Comparison of ENCODE assay signal across 1 cellular context in the genomic region with DNA sequence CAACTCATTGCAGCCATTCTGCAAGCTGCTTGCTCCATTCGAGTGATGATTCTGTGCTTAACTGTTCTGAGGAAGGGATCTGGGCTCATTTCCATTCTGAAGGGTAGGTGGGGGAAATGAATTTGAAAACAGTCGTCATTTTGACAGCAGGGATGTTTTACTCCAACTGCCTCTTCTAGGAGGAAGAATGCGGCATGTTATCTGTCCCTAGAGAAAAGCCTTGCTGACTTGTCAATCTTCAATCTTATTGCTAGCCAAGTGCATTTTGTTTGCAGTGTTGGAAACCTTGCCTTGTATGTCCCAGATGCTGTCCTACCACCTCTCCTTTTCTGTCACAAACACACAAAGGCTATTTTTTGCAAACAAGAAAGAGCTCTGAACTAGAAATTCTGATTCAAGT.
TF ChIP-seq lines count a peak whose summit lies in the region.

No MANE protein-coding gene starts in this region.

TF ChIP-seq in WTC11, 78 proteins besides CTCF, POLR2A, EP300 and RAD21 (continued from another document):
- TF ChIP-seq FOXP4 (CRISPR knock-in tag; IDR thresholded peaks at IDR 0.05) (no peak), RELA (CRISPR knock-in tag; IDR thresholded peaks at IDR 0.05; ENCODE audit: borderline replicate concordance) (no peak), NFE2L1 (CRISPR knock-in tag; IDR thresholded peaks at IDR 0.05) (no peak), ATF2 (CRISPR knock-in tag; IDR thresholded peaks at IDR 0.05; ENCODE audit: borderline replicate concordance, low read depth) (no peak), CREM (CRISPR knock-in tag; IDR thresholded peaks at IDR 0.05) (no peak), FOXK1 (CRISPR knock-in tag; IDR thresholded peaks at IDR 0.05) (no peak), ERG (CRISPR knock-in tag; IDR thresholded peaks at IDR 0.05) (no peak)
- TF ChIP-seq, protein P1, sequence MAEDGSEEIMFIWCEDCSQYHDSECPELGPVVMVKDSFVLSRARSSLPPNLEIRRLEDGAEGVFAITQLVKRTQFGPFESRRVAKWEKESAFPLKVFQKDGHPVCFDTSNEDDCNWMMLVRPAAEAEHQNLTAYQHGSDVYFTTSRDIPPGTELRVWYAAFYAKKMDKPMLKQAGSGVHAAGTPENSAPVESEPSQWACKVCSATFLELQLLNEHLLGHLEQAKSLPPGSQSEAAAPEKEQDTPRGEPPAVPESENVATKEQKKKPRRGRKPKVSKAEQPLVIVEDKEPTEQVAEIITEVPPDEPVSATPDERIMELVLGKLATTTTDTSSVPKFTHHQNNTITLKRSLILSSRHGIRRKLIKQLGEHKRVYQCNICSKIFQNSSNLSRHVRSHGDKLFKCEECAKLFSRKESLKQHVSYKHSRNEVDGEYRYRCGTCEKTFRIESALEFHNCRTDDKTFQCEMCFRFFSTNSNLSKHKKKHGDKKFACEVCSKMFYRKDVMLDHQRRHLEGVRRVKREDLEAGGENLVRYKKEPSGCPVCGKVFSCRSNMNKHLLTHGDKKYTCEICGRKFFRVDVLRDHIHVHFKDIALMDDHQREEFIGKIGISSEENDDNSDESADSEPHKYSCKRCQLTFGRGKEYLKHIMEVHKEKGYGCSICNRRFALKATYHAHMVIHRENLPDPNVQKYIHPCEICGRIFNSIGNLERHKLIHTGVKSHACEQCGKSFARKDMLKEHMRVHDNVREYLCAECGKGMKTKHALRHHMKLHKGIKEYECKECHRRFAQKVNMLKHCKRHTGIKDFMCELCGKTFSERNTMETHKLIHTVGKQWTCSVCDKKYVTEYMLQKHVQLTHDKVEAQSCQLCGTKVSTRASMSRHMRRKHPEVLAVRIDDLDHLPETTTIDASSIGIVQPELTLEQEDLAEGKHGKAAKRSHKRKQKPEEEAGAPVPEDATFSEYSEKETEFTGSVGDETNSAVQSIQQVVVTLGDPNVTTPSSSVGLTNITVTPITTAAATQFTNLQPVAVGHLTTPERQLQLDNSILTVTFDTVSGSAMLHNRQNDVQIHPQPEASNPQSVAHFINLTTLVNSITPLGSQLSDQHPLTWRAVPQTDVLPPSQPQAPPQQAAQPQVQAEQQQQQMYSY (CRISPR knock-in tag; IDR thresholded peaks at IDR 0.05): no peak
